ENCODE assay signal across 8 cellular contexts in genomic region chr17:6069611-6070279, GRCh38. TPM values are rescaled to one million over a fixed set of nuclear protein-coding genes. Genes with fewer than 3 reads are reported as not detected.
DNase-seq lines count a peak whose midpoint lies in the region; ATAC-seq and TF ChIP-seq lines count a peak whose summit lies in the region.

No MANE protein-coding gene starts in this region.

- CTCF ChIA-PET in CD8-positive, alpha-beta memory T cell (lab: Charles Lee) = interaction anchor here (1.5 kb wide), 1 partner anchor 10 kb away, joined by 4 read pairs; no protein-coding TSS in a partner anchor
- CTCF ChIA-PET in Panc1 (lab: Charles Lee) = interaction anchor here (0.7 kb wide), 1 partner anchor 191 kb away, joined by 9 read pairs; no protein-coding TSS in a partner anchor

- no peak overlapping the region for H3K9ac ChIP-seq in neural progenitor cell

- H3K79me2 ChIP-seq in neural progenitor cell (ENCODE audit: low read depth) = peaks cover 25% of the 10 kb centered on the region

- H3K4me3 ChIP-seq in CD8-positive, alpha-beta memory T cell (ENCODE audit: low read length) = peak overlapping the region; percentile 19
- peak overlapping the region in 1 of 2 experiments; percentile 48; a peak in 2 of 4 replicates for H3K4me3 ChIP-seq in Panc1 (ENCODE audit: low read depth in 2 of 2, low read length in 2 of 2)
- peak overlapping the region in 3 of 4 donors; percentile 17 to 72 (median 58) for H3K4me3 ChIP-seq in esophagus squamous epithelium
- peak overlapping the region; percentile 44 for H3K4me3 ChIP-seq in neural progenitor cell

- no peaks in the 10 kb centered on the region for H3K36me3 ChIP-seq in CD8-positive, alpha-beta memory T cell (ENCODE audit: insufficient read depth, low read length)
- H3K36me3 ChIP-seq in Panc1 (ENCODE audit: control insufficient read depth, insufficient read depth, low read length) (no peaks in the 10 kb centered on the region), esophagus squamous epithelium (no peaks in the 10 kb centered on the region), neural progenitor cell (no peaks in the 10 kb centered on the region)

- H3K4me2 ChIP-seq in neural progenitor cell = peak overlapping the region; percentile 80

- peak overlapping the region in 5 of 8 donors; percentile 3 to 60 (median 32) for H3K27ac Mint-ChIP-seq in CD8-positive, alpha-beta memory T cell
- peak overlapping the region; percentile 64 for H3K27ac Mint-ChIP-seq in neural progenitor cell

- peak in 1 of 5 donors; percentile 2 for DNase-seq in CD8-positive, alpha-beta memory T cell
- no peak for DNase-seq in Panc1 (ENCODE audit: low read depth, low spot score)
- no peak for DNase-seq in esophagus squamous epithelium (lab: John Stamatoyannopoulos, UW)
- no peak for DNase-seq in neural progenitor cell (ENCODE audit: low spot score)
- DNase-seq in NCI-H1092 treated with DMSO at 0.1 percent for 48 hours (lab: John Stamatoyannopoulos, UW) = no peak
- no peak for DNase-seq in NCI-H446 (lab: John Stamatoyannopoulos, UW)

- no peak for TF ChIP-seq POLR2A in esophagus squamous epithelium (IDR thresholded peaks at IDR 0.05)

- H3K9me3 Mint-ChIP-seq in CD8-positive, alpha-beta memory T cell = peaks cover 0 to 2% (median 0%) of the 10 kb centered on the region in 5 donors
- H3K9me3 Mint-ChIP-seq in neural progenitor cell = no peaks in the 10 kb centered on the region

- peaks cover 6% of the 10 kb centered on the region for H3K27me3 ChIP-seq in CD8-positive, alpha-beta memory T cell (ENCODE audit: insufficient read depth, low read length, poor library complexity, severe bottlenecking)
- H3K27me3 ChIP-seq in Panc1 (ENCODE audit: control insufficient read depth, insufficient read depth, low read length) (peaks cover 2% of the 10 kb centered on the region; the same call in 1 of the 2 replicates), esophagus squamous epithelium (peaks cover 0 to 97% (median 6%) of the 10 kb centered on the region in 4 donors), neural progenitor cell (peaks cover 36% of the 10 kb centered on the region)

- H3K4me1 ChIP-seq in CD8-positive, alpha-beta memory T cell (ENCODE audit: insufficient read depth, low read length) = peaks cover 11% of the 10 kb centered on the region
- H3K4me1 ChIP-seq in Panc1 (ENCODE audit: control insufficient read depth, insufficient read depth, low read length) (no peaks in the 10 kb centered on the region), esophagus squamous epithelium (peaks cover 5 to 25% (median 6%) of the 10 kb centered on the region in 3 donors), neural progenitor cell (peaks cover 6% of the 10 kb centered on the region)

- H3K4me1 Mint-ChIP-seq in CD8-positive, alpha-beta memory T cell = peaks cover 11 to 18% (median 15%) of the 10 kb centered on the region in 3 donors
- peaks cover 45% of the 10 kb centered on the region for H3K4me1 Mint-ChIP-seq in neural progenitor cell

- no TSS peak for BruUV-seq in Panc1 (replicated peaks; lab: Mats Ljungman, UMichigan)

- H3K4me3 Mint-ChIP-seq in CD8-positive, alpha-beta memory T cell = peak overlapping the region; percentile 56 to 92 (median 81)
- peak overlapping the region; percentile 94 for H3K4me3 Mint-ChIP-seq in neural progenitor cell

- peaks cover 46 to 77% of the 10 kb centered on the region in 2 donors for H3K27me3 Mint-ChIP-seq in CD8-positive, alpha-beta memory T cell
- peaks cover 20% of the 10 kb centered on the region for H3K27me3 Mint-ChIP-seq in neural progenitor cell (ENCODE audit: insufficient read depth, low read depth)

- TF ChIP-seq CTCF in Panc1 (IDR thresholded peaks at IDR 0.05) = no peak
- TF ChIP-seq CTCF in esophagus squamous epithelium (IDR thresholded peaks at IDR 0.05) = no peak
- no peak for TF ChIP-seq CTCF in neural progenitor cell (IDR thresholded peaks at IDR 0.05)

- H2AFZ ChIP-seq in neural progenitor cell (replicated peaks) = peak overlapping the region; percentile 93

- POLR2A ChIA-PET in CD8-positive, alpha-beta memory T cell (lab: Charles Lee) = no interaction called here
- POLR2A ChIA-PET in Panc1 (lab: Charles Lee) = no interaction called here

- in situ Hi-C loops in Panc1 (cut with HindIII; ENCODE audit: low pct_unique_long_range_greater_than_20kb, low sequenced_read_pairs) = no loop called here

- ATAC-seq in Panc1 (peak; percentile 40), GM21576 (IDR thresholded peaks at IDR 0.05; ENCODE audit: unreplicated experiment) (no peak), HG02588 (IDR thresholded peaks at IDR 0.05; ENCODE audit: unreplicated experiment) (no peak)

- H3K36me3 Mint-ChIP-seq in CD8-positive, alpha-beta memory T cell = no peaks in the 10 kb centered on the region
- peaks cover 4% of the 10 kb centered on the region for H3K36me3 Mint-ChIP-seq in neural progenitor cell

- peaks cover 24% of the 10 kb centered on the region for H4K20me1 ChIP-seq in neural progenitor cell (ENCODE audit: low read depth)

- whole genome bisulfite sequencing in esophagus squamous epithelium, 2 donors = 10 to 27% methylated on average over 8 to 12 of the region's 38 CpGs

- no peak overlapping the region for H3K27ac ChIP-seq in CD8-positive, alpha-beta memory T cell (ENCODE audit: low read depth, low read length)
- H3K27ac ChIP-seq in Panc1 (ENCODE audit: low read length) = no peak overlapping the region
- H3K27ac ChIP-seq in esophagus squamous epithelium = no peak overlapping the region
- H3K27ac ChIP-seq in neural progenitor cell = no peak overlapping the region

- H3K9me3 ChIP-seq in CD8-positive, alpha-beta memory T cell (ENCODE audit: low read length) = no peaks in the 10 kb centered on the region
- H3K9me3 ChIP-seq in Panc1 (ENCODE audit: control insufficient read depth, insufficient read depth, low read depth, low read length) (no peaks in the 10 kb centered on the region), esophagus squamous epithelium (no peaks in the 10 kb centered on the region), neural progenitor cell (ENCODE audit: low read depth) (no peaks in the 10 kb centered on the region)

- H3F3A ChIP-seq in neural progenitor cell (ENCODE audit: low read depth) = peaks cover 5% of the 10 kb centered on the region

- intact Hi-C loops in Panc1 (cut with micrococcal nuclease; ENCODE audit: unreplicated experiment) (no loop called here), esophagus squamous epithelium (cut with DNase I) (no loop called here)

RNA-seq across cellular contexts. Expression of gene WSCD1, which starts 0.4 kb away (rescaled TPM):
- total RNA-seq in CD8-positive, alpha-beta memory T cell = under 1 TPM; 0.13 to 0.35 TPM
- not detected for polyA plus RNA-seq in CD8-positive, alpha-beta memory T cell
- total RNA-seq in Panc1 (2021; ENCODE audit: unreplicated experiment) = 0.74 TPM
- 1.6 TPM for polyA plus RNA-seq in Panc1 (2012; ENCODE audit: insufficient read length)
- 1 to 10 TPM in 2 of 4 donors, under 1 TPM in 1, not detected in 1; 0.22 to 1.6 (median 1.5) TPM for total RNA-seq in esophagus squamous epithelium
- total RNA-seq in neural progenitor cell (ENCODE audit: low replicate concordance) = 20.2 and 41.3 TPM in 2 replicates
